In the genomic region with DNA sequence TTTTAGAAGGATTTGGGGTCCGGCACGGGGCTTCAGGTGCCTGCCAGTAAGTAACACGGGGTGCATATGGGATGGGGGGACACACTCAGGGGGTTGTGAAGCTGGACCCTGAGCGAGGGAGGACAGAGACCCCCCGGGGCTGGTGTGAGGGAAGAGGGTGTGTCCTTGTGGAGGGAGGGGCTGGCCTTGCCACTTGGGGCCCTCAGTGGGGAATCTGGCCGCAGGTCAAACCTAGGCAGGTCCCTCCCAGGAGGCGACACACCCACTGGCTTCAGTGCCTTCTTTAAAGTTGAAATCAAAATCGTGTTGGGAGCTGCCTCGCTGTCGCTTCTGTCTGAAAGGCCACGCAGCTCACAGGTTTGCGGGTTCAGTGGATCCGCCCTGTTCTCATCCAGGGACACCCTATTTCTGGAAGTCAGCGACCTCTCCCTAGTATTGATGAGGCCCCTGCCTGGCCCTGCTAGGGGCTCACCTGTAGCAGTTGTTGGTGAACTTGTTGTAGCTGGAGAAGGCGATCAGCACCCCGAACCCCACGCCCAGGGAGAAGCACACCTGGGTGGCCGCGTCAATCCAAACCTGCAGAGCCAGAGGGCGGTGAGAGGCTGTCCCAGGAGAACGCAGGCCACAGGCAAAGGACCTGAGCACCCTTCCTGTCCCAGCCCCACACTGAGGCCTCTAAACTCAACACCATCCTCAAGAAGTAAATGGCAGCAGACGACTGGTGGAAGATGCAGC, we compare ENCODE assay signal across 24 cellular contexts. TPM values are rescaled to one million over a fixed set of nuclear protein-coding genes. Genes with fewer than 3 reads are reported as not detected.
DNase-seq lines count a peak whose midpoint lies in the region; ATAC-seq and TF ChIP-seq lines count a peak whose summit lies in the region.
"Had no signal": no experiment of that assay in that cellular context is flagged by ENCODE, and none has a peak within 500 bp of the region (broad histone marks: within the 10 kb centered on the region; RNA-seq: fewer than 3 reads in every experiment).

No MANE protein-coding gene starts in this region.

- DNase-seq in chondrocyte (ENCODE audit: low spot score) (peak; percentile 78), psoas muscle (peak; percentile 8 to 38), breast epithelium (ENCODE audit: low spot score in 2 of 2) (no peak), colonic mucosa (no peak), H9 (no peak)
- DNase-seq: ACHN; CD4-positive, CD25-positive, alpha-beta regulatory T cell; COR-L47; DMS 273 treated with DMSO at 0.1 percent for 48 hours; DND-41; NCI-H1436 treated with DMSO at 0.1 percent for 48 hours; NCI-H2029; NCI-H2171; NCI-H526; PC-3 had no signal

- no peak overlapping the region for H4K91ac ChIP-seq in H9 (ENCODE audit: insufficient read length, low read depth, low read length)

- no peak overlapping the region for H2AFZ ChIP-seq in H9 (ENCODE audit: low read length)

- no peak overlapping the region for H3K56ac ChIP-seq in H9 (ENCODE audit: insufficient read length, low read depth, low read length)

- TF ChIP-seq CTCF in chondrocyte (IDR thresholded peaks at IDR 0.05) (no peak), psoas muscle (IDR thresholded peaks at IDR 0.05) (no peak), breast epithelium (IDR thresholded peaks at IDR 0.05) (no peak), colonic mucosa (IDR thresholded peaks at IDR 0.05) (no peak), H9 (conservative IDR thresholded peaks at IDR 0.05) (no peak)

- peaks cover 77% of the 10 kb centered on the region for H3K4me1 ChIP-seq in BLaER1
- H3K4me1 ChIP-seq in BLaER1 treated with 17β-estradiol and CSF1 and Interleukin-3, amounts not matched to agents 10 nM and 100 nM = peaks cover 9 to 81% (median 67%) of the 10 kb centered on the region in 10 experiments; a peak in 19 of 20 replicates
- H3K4me1 ChIP-seq in psoas muscle = no peaks in the 10 kb centered on the region
- no peaks in the 10 kb centered on the region for H3K4me1 ChIP-seq in breast epithelium
- no peaks in the 10 kb centered on the region for H3K4me1 ChIP-seq in colonic mucosa
- peaks cover 3% of the 10 kb centered on the region; the same call in 1 of the 2 replicates for H3K4me1 ChIP-seq in H9 (ENCODE audit: insufficient read depth, low read length)
- H3K4me1 ChIP-seq: SJSA1 had no signal

- H4K20me1 ChIP-seq in BLaER1 = no peaks in the 10 kb centered on the region
- peaks cover 0 to 27% (median 0%) of the 10 kb centered on the region in 11 experiments; a peak in 1 of 22 replicates for H4K20me1 ChIP-seq in BLaER1 treated with 17β-estradiol and CSF1 and Interleukin-3, amounts not matched to agents 10 nM and 100 nM
- H4K20me1 ChIP-seq in H9 (ENCODE audit: control insufficient read depth, insufficient read depth, insufficient read length) = no peaks in the 10 kb centered on the region

- no peak overlapping the region for H2BK12ac ChIP-seq in H9 (ENCODE audit: insufficient read length, low read depth, low read length)

- WGBS in psoas muscle, 3 donors = 73 to 76% (median 74%) methylated on average over 20 to 22 of the region's 22 CpGs
- WGBS in H9 (ENCODE audit: extremely low coverage, insufficient read length, low lambda C conversion rate) = no CpG with 5 or more reads among the region's 22 CpGs

- TF ChIP-seq POLR2A in breast epithelium (IDR thresholded peaks at IDR 0.05) = no peak

- H3T11ph ChIP-seq in H9 (ENCODE audit: low read length) = no peak overlapping the region

- H3K27ac Mint-ChIP-seq in chondrocyte (ENCODE audit: unreplicated experiment) = no peak overlapping the region
- H3K27ac Mint-ChIP-seq in H9 = peak overlapping the region in 1 of 3 experiments; percentile 60; a peak in 1 of 7 replicates

- H3K27ac ChIP-seq in BLaER1 = 0 out of 2 replicates have a peak overlapping the region, but pooled peaks have one; percentile 65
- no peak overlapping the region for H3K27ac ChIP-seq in BLaER1 treated with 17β-estradiol and CSF1 and Interleukin-3, amounts not matched to agents 10 nM and 100 nM
- H3K27ac ChIP-seq in psoas muscle = no peak overlapping the region
- no peak overlapping the region for H3K27ac ChIP-seq in breast epithelium
- no peak overlapping the region for H3K27ac ChIP-seq in colonic mucosa
- no peak overlapping the region for H3K27ac ChIP-seq in H9 (ENCODE audit: insufficient read length, low read depth, low read length)
- H3K27ac ChIP-seq: KMS-11, RWPE1, SJSA1 had no signal

- intact Hi-C loops in psoas muscle (cut with DNase I) (no loop called here), breast epithelium (cut with DNase I; ENCODE audit: low total_unique reads) (no loop called here), colonic mucosa (cut with DNase I) (no loop called here)

- no peak overlapping the region for H2AK5ac ChIP-seq in H9 (ENCODE audit: insufficient read length, low read length)

- no peak for ATAC-seq in psoas muscle
- ATAC-seq: PC-3 had no signal

- no peak overlapping the region for H2BK120ac ChIP-seq in H9 (ENCODE audit: low read depth, low read length, poor library complexity, severe bottlenecking)

- peaks cover 18% of the 10 kb centered on the region; the same call in 1 of the 2 replicates for H3K9me3 ChIP-seq in BLaER1
- peaks cover 0 to 27% (median 16%) of the 10 kb centered on the region in 11 experiments; a peak in 14 of 22 replicates for H3K9me3 ChIP-seq in BLaER1 treated with 17β-estradiol and CSF1 and Interleukin-3, amounts not matched to agents 10 nM and 100 nM (replicated peaks in 1 of 11)
- no peaks in the 10 kb centered on the region for H3K9me3 ChIP-seq in psoas muscle
- no peaks in the 10 kb centered on the region for H3K9me3 ChIP-seq in breast epithelium
- H3K9me3 ChIP-seq in colonic mucosa = no peaks in the 10 kb centered on the region
- H3K9me3 ChIP-seq in H9 (ENCODE audit: control insufficient read depth, low read depth, low read length) = no peaks in the 10 kb centered on the region

- H3K14ac ChIP-seq in H9 (ENCODE audit: insufficient read depth, low read length) = no peak overlapping the region

- H3K36me3 Mint-ChIP-seq in chondrocyte (ENCODE audit: low read depth) (no peaks in the 10 kb centered on the region), H9 (ENCODE audit: insufficient read depth in 1 of 3, low read depth in 3 of 3) (no peaks in the 10 kb centered on the region; a peak in 1 of 7 replicates)
- H3K36me3 Mint-ChIP-seq: CD4-positive, CD25-positive, alpha-beta regulatory T cell had no signal

- H3K36me3 ChIP-seq in BLaER1 (no peaks in the 10 kb centered on the region), psoas muscle (ENCODE audit: insufficient read depth in 1 of 2, low read depth in 1 of 2) (no peaks in the 10 kb centered on the region), breast epithelium (no peaks in the 10 kb centered on the region), colonic mucosa (no peaks in the 10 kb centered on the region)
- H3K36me3 ChIP-seq in BLaER1 treated with 17β-estradiol and CSF1 and Interleukin-3, amounts not matched to agents 10 nM and 100 nM = no peaks in the 10 kb centered on the region
- H3K36me3 ChIP-seq: SJSA1 had no signal

- H3K9ac ChIP-seq in BLaER1 = no peak overlapping the region
- no peak overlapping the region for H3K9ac ChIP-seq in BLaER1 treated with 17β-estradiol and CSF1 and Interleukin-3, amounts not matched to agents 10 nM and 100 nM
- H3K9ac ChIP-seq in colonic mucosa (ENCODE audit: low read depth in 2 of 2, low read length in 2 of 2) = no peak overlapping the region
- no peak overlapping the region for H3K9ac ChIP-seq in H9 (ENCODE audit: extremely low read depth, insufficient read length, low read length)
- H3K9ac ChIP-seq: KMS-11 had no signal

- H3K4me2 ChIP-seq in BLaER1 = peak overlapping the region; percentile 81
- peak overlapping the region in 9 of 11 experiments; percentile 30 to 83 (median 67); a peak in 15 of 22 replicates for H3K4me2 ChIP-seq in BLaER1 treated with 17β-estradiol and CSF1 and Interleukin-3, amounts not matched to agents 10 nM and 100 nM
- no peak overlapping the region for H3K4me2 ChIP-seq in H9 (ENCODE audit: insufficient read depth, insufficient read length, low read length)
- H3K4me2 ChIP-seq: KMS-11 had no signal

- H3K4me1 Mint-ChIP-seq in chondrocyte (ENCODE audit: low read depth) (peaks cover 8% of the 10 kb centered on the region), H9 (peaks cover 14 to 21% of the 10 kb centered on the region in 2 experiments)

- peaks cover 4% of the 10 kb centered on the region for H3K23me2 ChIP-seq in H9 (ENCODE audit: insufficient read length, low read depth, low read length, poor library complexity, severe bottlenecking)

- H3K27me3 Mint-ChIP-seq in chondrocyte (ENCODE audit: low read depth) (peaks cover 13% of the 10 kb centered on the region), H9 (ENCODE audit: low read depth) (peaks cover 9% of the 10 kb centered on the region)
- H3K27me3 Mint-ChIP-seq: CD4-positive, CD25-positive, alpha-beta regulatory T cell had no signal

- no peak overlapping the region for H4K8ac ChIP-seq in H9 (replicated peaks; ENCODE audit: insufficient read length, low read depth, low read length)

- no peak overlapping the region for H3K23ac ChIP-seq in H9 (ENCODE audit: insufficient read length, low read depth, low read length)

- no peak overlapping the region for H2BK20ac ChIP-seq in H9 (ENCODE audit: low read depth, low read length, poor library complexity, severe bottlenecking)

- H3K9me3 Mint-ChIP-seq in chondrocyte (ENCODE audit: low read depth) (peaks cover 10% of the 10 kb centered on the region), H9 (peaks cover 3% of the 10 kb centered on the region in 2 experiments)

- no peak overlapping the region for H2BK5ac ChIP-seq in H9 (ENCODE audit: insufficient read length, low read length)

- no peaks in the 10 kb centered on the region for H3K79me1 ChIP-seq in H9 (ENCODE audit: insufficient read depth, low read depth, low read length, poor library complexity, severe bottlenecking)

- no peaks in the 10 kb centered on the region for H3K79me2 ChIP-seq in H9 (ENCODE audit: insufficient read depth, low read length)

- no peak overlapping the region for H2BK15ac ChIP-seq in H9 (ENCODE audit: low read depth, low read length)

- no peak overlapping the region for H4K5ac ChIP-seq in H9 (ENCODE audit: insufficient read length, low read depth, low read length)

- H3K4me3 Mint-ChIP-seq in chondrocyte (ENCODE audit: unreplicated experiment) (no peak overlapping the region), H9 (no peak overlapping the region)
- H3K4me3 Mint-ChIP-seq: CD4-positive, CD25-positive, alpha-beta regulatory T cell had no signal

- H3K4me3 ChIP-seq in BLaER1 (no peak overlapping the region), psoas muscle (no peak overlapping the region), breast epithelium (no peak overlapping the region), colonic mucosa (no peak overlapping the region)
- H3K4me3 ChIP-seq in BLaER1 treated with 17β-estradiol and CSF1 and Interleukin-3, amounts not matched to agents 10 nM and 100 nM = no peak overlapping the region
- H3K4me3 ChIP-seq: SJSA1 had no signal

- H3K27me3 ChIP-seq in BLaER1 = no peaks in the 10 kb centered on the region
- H3K27me3 ChIP-seq in BLaER1 treated with 17β-estradiol and CSF1 and Interleukin-3, amounts not matched to agents 10 nM and 100 nM = no peaks in the 10 kb centered on the region; a peak in 1 of 22 replicates
- peaks cover 0 to 43% (median 10%) of the 10 kb centered on the region in 3 donors for H3K27me3 ChIP-seq in psoas muscle (ENCODE audit: insufficient read depth in 3 of 3, low read length in 2 of 3)
- H3K27me3 ChIP-seq in breast epithelium = peaks cover 0 to 32% of the 10 kb centered on the region in 2 donors
- H3K27me3 ChIP-seq in colonic mucosa = no peaks in the 10 kb centered on the region
- no peaks in the 10 kb centered on the region for H3K27me3 ChIP-seq in H9 (ENCODE audit: insufficient read depth, low read length)

- no peak overlapping the region for H3K18ac ChIP-seq in H9 (ENCODE audit: insufficient read length, low read depth, low read length)

- H3K4ac ChIP-seq in H9 (ENCODE audit: low read depth, low read length) = no peak overlapping the region

RNA-seq across cellular contexts. Expression of a gene that starts 29.4 kb away (rescaled TPM):
- total RNA-seq in chondrocyte (not detected in 3 replicates), psoas muscle (not detected), breast epithelium (under 1 TPM; under 0.01 to 0.32 (median 0.15) TPM), colonic mucosa (not detected), H9 (2021) (0.50 and 0.61 TPM in 2 replicates)
- polyA plus RNA-seq in psoas muscle = under 1 TPM in 2 of 3 donors, not detected in 1; under 0.01 to 0.01 TPM
- total RNA-seq: CD4-positive, CD25-positive, alpha-beta regulatory T cell; G401; H4; HT-29; M059J; PC-3; SJSA1 had no signal

Comparison
In these comparisons a context has a peak if more than half of its experiments do, and no peak if none do; other contexts are left out.
1. DNase-seq: peak in chondrocyte (single experiment) and psoas muscle (2 of 2); none in breast epithelium (0 of 2), colonic mucosa (single experiment) and H9 (single experiment).